Comparison of ENCODE assay signal across 19 cellular contexts in the genomic region with DNA sequence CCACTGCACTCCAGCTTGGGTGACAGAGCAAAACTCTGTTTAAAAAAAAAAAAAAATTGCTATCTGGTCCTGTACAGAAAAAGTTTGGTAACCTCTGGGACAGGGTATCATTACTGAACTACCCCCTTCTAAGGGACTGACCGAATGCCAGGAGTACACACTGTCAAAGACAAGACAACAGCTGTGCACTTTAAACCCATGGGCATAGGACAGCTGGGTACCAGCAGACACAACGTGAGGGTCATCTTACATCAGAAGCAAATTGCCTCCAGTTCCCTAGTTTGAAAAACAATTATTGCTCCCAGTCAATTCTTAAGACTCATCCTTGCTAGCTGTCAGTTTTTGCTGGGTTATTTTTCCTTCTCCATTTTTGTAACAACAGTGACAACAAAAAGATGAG. TPM values are rescaled to one million over a fixed set of nuclear protein-coding genes. Genes with fewer than 3 reads are reported as not detected.
A peak's percentile ranks its signal among the peaks of the same experiment; 100 is the strongest.
DNase-seq lines count a peak whose midpoint lies in the region; ATAC-seq and TF ChIP-seq lines count a peak whose summit lies in the region.
"Had no signal": no experiment of that assay in that cellular context is flagged by ENCODE, and none has a peak within 500 bp of the region (broad histone marks: within the 10 kb centered on the region; RNA-seq: fewer than 3 reads in every experiment).

No MANE protein-coding gene starts in this region.

- dilution Hi-C loops in IMR-90 (cut with HindIII; ENCODE audit: low sequenced_read_pairs, unreplicated experiment), result no loop called here

- peaks cover 22% of the 10 kb centered on the region for H3K4me1 ChIP-seq in IMR-90 (ENCODE audit: control insufficient read depth, insufficient read depth, low read length)
- peaks cover 30% of the 10 kb centered on the region for H3K4me1 ChIP-seq in SJCRH30
- H3K4me1 ChIP-seq in mesenchymal stem cell (ENCODE audit: control insufficient read depth, insufficient read depth, low read depth, low read length), result peaks cover 16% of the 10 kb centered on the region
- H3K4me1 ChIP-seq in gastrocnemius medialis, result peaks cover 74 to 87% of the 10 kb centered on the region in 2 donors

- no TSS peak for BruUV-seq in IMR-90 (replicated peaks; lab: Mats Ljungman, UMichigan)

- no peak overlapping the region for H2BK5ac ChIP-seq in IMR-90 (ENCODE audit: low read depth, low read length, poor library complexity, severe bottlenecking)
- H2BK5ac ChIP-seq in mesenchymal stem cell (ENCODE audit: low read depth, low read length, poor library complexity, severe bottlenecking), result no peak overlapping the region

- peaks cover 22% of the 10 kb centered on the region for H3K9me1 ChIP-seq in IMR-90 (ENCODE audit: insufficient read depth, low read length)

- H4K20me1 ChIP-seq in IMR-90 (ENCODE audit: insufficient read depth, low read length), result peaks cover 62% of the 10 kb centered on the region

- H2AK9ac ChIP-seq in IMR-90 (replicated peaks; ENCODE audit: low read depth, low read length, poor library complexity), result no peak overlapping the region

- no peak overlapping the region for H2BK15ac ChIP-seq in IMR-90 (ENCODE audit: low read depth, low read length)
- no peak overlapping the region for H2BK15ac ChIP-seq in mesenchymal stem cell (ENCODE audit: low read depth, poor library complexity, severe bottlenecking)

- DNase-seq in IMR-90 (no peak), SJCRH30 (peak; percentile 22 to 55), mesenchymal stem cell (no peak), gastrocnemius medialis (no peak), NOMO-1 treated with dmso at 0.1 percent for 144 hours (lab: John Stamatoyannopoulos, UW; ENCODE audit: unreplicated experiment) (no peak)
- DNase-seq: ACHN; C1 segment of cervical spinal cord; CD8-positive, alpha-beta memory T cell; DND-41; HCEC 1CT; NCI-H1105 treated with DMSO at 0.1 percent for 48 hours; NCI-H187; NCI-H2107; NCI-H510A treated with DMSO at 0.1 percent for 48 hours; NCI-H82; RPMI8226 had no signal

- no peak for TF ChIP-seq CTCF in IMR-90 (conservative IDR thresholded peaks at IDR 0.05; ENCODE audit: low read depth, low read length)
- TF ChIP-seq CTCF in gastrocnemius medialis (IDR thresholded peaks at IDR 0.05 in 4 of 5, conservative IDR thresholded peaks at IDR 0.05 in 1 of 5), result no peak

- no peak overlapping the region for H4K5ac ChIP-seq in IMR-90 (ENCODE audit: low read depth, low read length)

- H3K4me3 ChIP-seq in IMR-90 (ENCODE audit: insufficient read depth, low read depth, low read length) (no peak overlapping the region), SJCRH30 (no peak overlapping the region), mesenchymal stem cell (ENCODE audit: insufficient read depth in 1 of 2, low read depth in 1 of 2, low read length in 2 of 2) (no peak overlapping the region), gastrocnemius medialis (no peak overlapping the region)

- WGBS in IMR-90 (ENCODE audit: extremely low coverage in 2 of 2, insufficient read length in 1 of 2), 2 experiments, result 100% methylated on average over 1 of the region's 2 CpGs; no CpG with 5 or more reads in 1 of the 2 experiments
- WGBS in mesenchymal stem cell, result 86% methylated on average over 2 of the region's 2 CpGs

- H4K91ac ChIP-seq in IMR-90 (ENCODE audit: insufficient read depth, low read depth, low read length) (no peak overlapping the region), mesenchymal stem cell (ENCODE audit: low read length) (no peak overlapping the region)

- H3K18ac ChIP-seq in IMR-90 (ENCODE audit: low read depth, low read length) (no peak overlapping the region), mesenchymal stem cell (ENCODE audit: low read depth in 1 of 2, low read length in 2 of 2) (no peak overlapping the region)

- H2BK120ac ChIP-seq in IMR-90 (ENCODE audit: low read depth, low read length), result no peak overlapping the region
- H2BK120ac ChIP-seq in mesenchymal stem cell (ENCODE audit: low read depth, low read length), result no peak overlapping the region

- H4K8ac ChIP-seq in IMR-90 (ENCODE audit: low read depth in 2 of 2, low read length in 2 of 2), result no peak overlapping the region
- no peak overlapping the region for H4K8ac ChIP-seq in mesenchymal stem cell (ENCODE audit: low read length)

- no peak for ATAC-seq in IMR-90 (ENCODE audit: low read depth)
- peak in 1 of 2 donors; percentile 37 for ATAC-seq in gastrocnemius medialis
- no peak for ATAC-seq in HG02759 (IDR thresholded peaks at IDR 0.05; ENCODE audit: unreplicated experiment)
- ATAC-seq in GM21367 (IDR thresholded peaks at IDR 0.05; ENCODE audit: unreplicated experiment), result no peak

- H3K9ac ChIP-seq in IMR-90 (ENCODE audit: low read depth, low read length) (no peak overlapping the region), mesenchymal stem cell (ENCODE audit: low read length) (peak overlapping the region; percentile 33)

- H2AK5ac ChIP-seq in IMR-90 (ENCODE audit: low read depth, low read length) (peak overlapping the region; percentile 20; the same call in 1 of the 2 replicates), mesenchymal stem cell (ENCODE audit: low read length, severe bottlenecking) (no peak overlapping the region)

- no peak overlapping the region; the same call in 1 of the 2 replicates for H3K14ac ChIP-seq in IMR-90 (replicated peaks; ENCODE audit: low read depth, low read length)
- H3K14ac ChIP-seq in mesenchymal stem cell (ENCODE audit: low read length in 2 of 2), result no peak overlapping the region

- TF ChIP-seq POLR2A in IMR-90 (IDR thresholded peaks at IDR 0.05; ENCODE audit: low read depth, low read length) (no peak), gastrocnemius medialis (IDR thresholded peaks at IDR 0.05) (no peak)

- H3K27ac ChIP-seq in IMR-90 (ENCODE audit: insufficient read depth, low read length), result no peak overlapping the region
- H3K27ac ChIP-seq in SJCRH30, result no peak overlapping the region
- H3K27ac ChIP-seq in mesenchymal stem cell (ENCODE audit: low read length, poor library complexity, severe bottlenecking), result no peak overlapping the region
- H3K27ac ChIP-seq in gastrocnemius medialis, result peak overlapping the region; percentile 92 to 99 (median 92)

- H3K27me3 ChIP-seq in IMR-90 (ENCODE audit: control insufficient read depth, insufficient read depth, low read length) (no peaks in the 10 kb centered on the region), SJCRH30 (no peaks in the 10 kb centered on the region), mesenchymal stem cell (ENCODE audit: control insufficient read depth in 1 of 2, insufficient read depth in 1 of 2, low read length in 2 of 2) (no peaks in the 10 kb centered on the region), gastrocnemius medialis (no peaks in the 10 kb centered on the region)

- H2AFZ ChIP-seq in IMR-90 (replicated peaks; ENCODE audit: low read length, poor library complexity) (no peak overlapping the region), mesenchymal stem cell (ENCODE audit: low read depth, low read length) (no peak overlapping the region)

- no peaks in the 10 kb centered on the region for H3K9me3 ChIP-seq in IMR-90 (ENCODE audit: control insufficient read depth, insufficient read depth, low read length)
- H3K9me3 ChIP-seq in SJCRH30 (replicated peaks), result no peaks in the 10 kb centered on the region
- no peaks in the 10 kb centered on the region for H3K9me3 ChIP-seq in mesenchymal stem cell (ENCODE audit: control insufficient read depth, low read length)
- H3K9me3 ChIP-seq in gastrocnemius medialis, result no peaks in the 10 kb centered on the region

- in situ Hi-C loops in IMR-90 (cut with MboI; ENCODE audit: low sequenced_read_pairs), result no loop called here
- in situ Hi-C loops in gastrocnemius medialis (cut with MboI; ENCODE audit: low sequenced_read_pairs in 4 of 4), result no loop called here

- H2BK20ac ChIP-seq in IMR-90 (ENCODE audit: low read depth, low read length), result no peak overlapping the region

- H3K4me2 ChIP-seq in IMR-90 (ENCODE audit: low read depth, low read length), result no peak overlapping the region
- H3K4me2 ChIP-seq in mesenchymal stem cell (ENCODE audit: low read length, poor library complexity, severe bottlenecking), result no peak overlapping the region

- H2BK12ac ChIP-seq in mesenchymal stem cell (ENCODE audit: low read length in 2 of 2), result no peak overlapping the region

- TF ChIP-seq RAD21 in IMR-90 (IDR thresholded peaks at IDR 0.05; ENCODE audit: low read length), result no peak

- CTCF ChIA-PET in IMR-90 (lab: Yijun Ruan, JAX), result interaction anchor here (0.7 kb wide), 1 partner anchor 1121 kb away, joined by 3 read pairs; no protein-coding TSS in a partner anchor

- H3K23ac ChIP-seq in IMR-90 (ENCODE audit: low read depth, low read length), result peak overlapping the region; percentile 65; the same call in 1 of the 2 replicates
- no peak overlapping the region for H3K23ac ChIP-seq in mesenchymal stem cell (ENCODE audit: low read length in 2 of 2)

- no peak overlapping the region for H3K56ac ChIP-seq in IMR-90 (ENCODE audit: extremely low read depth, insufficient read depth, low read length)

- H3K79me1 ChIP-seq in IMR-90 (ENCODE audit: low read depth in 1 of 2, low read length in 2 of 2), result peaks cover 53 to 83% of the 10 kb centered on the region in 2 experiments
- peaks cover 12% of the 10 kb centered on the region for H3K79me1 ChIP-seq in mesenchymal stem cell (replicated peaks; ENCODE audit: low read length, poor library complexity, severe bottlenecking)

- POLR2A ChIA-PET in IMR-90 (lab: Charles Lee; ENCODE audit: unreplicated experiment), result no interaction called here

- H3K36me3 ChIP-seq in IMR-90 (ENCODE audit: control insufficient read depth, insufficient read depth, low read length) (peaks cover 57% of the 10 kb centered on the region), SJCRH30 (peaks cover 20% of the 10 kb centered on the region), mesenchymal stem cell (ENCODE audit: control insufficient read depth in 1 of 2, insufficient read depth in 2 of 2, low read depth in 1 of 2, low read length in 2 of 2) (peaks cover 26 to 90% of the 10 kb centered on the region in 2 experiments), gastrocnemius medialis (peaks cover 0 to 53% of the 10 kb centered on the region in 2 donors)

- intact Hi-C loops in IMR-90 (cut with micrococcal nuclease), result loop anchor here (5.0 kb wide), 1 partner anchor 109 kb away; no protein-coding TSS in a partner anchor
- intact Hi-C loops in gastrocnemius medialis (cut with DNase I; ENCODE audit: low total_unique reads), result no loop called here

- H3K4ac ChIP-seq in IMR-90 (ENCODE audit: low read depth, low read length) (no peak overlapping the region), mesenchymal stem cell (ENCODE audit: low read depth in 1 of 2, low read length in 2 of 2) (no peak overlapping the region)

RNA-seq across cellular contexts. Expression of a gene that starts 17.8 kb away (rescaled TPM):
- total RNA-seq in IMR-90 (2012; rRNA removed), result 637 and 765 TPM in 2 replicates
- 1,066 and 1,140 TPM in 2 replicates for polyA plus RNA-seq in IMR-90 (2012; rRNA removed)
- polyA plus RNA-seq in IMR-90 (2012; cell fraction: cytosol; rRNA removed), result 293 and 869 TPM in 2 replicates
- 63.7 and 319 TPM in 2 replicates for polyA plus RNA-seq in IMR-90 (2012; cell fraction: nucleus; rRNA removed; ENCODE audit: low replicate concordance)
- 93.3 and 97.3 TPM in 2 replicates for total RNA-seq in SJCRH30 (2014; rRNA removed; shearing (Covaris generic))
- polyA plus RNA-seq in mesenchymal stem cell (2013, experiment 1 of 2), result 391 TPM
- 399 TPM for polyA plus RNA-seq in mesenchymal stem cell (2013, experiment 2 of 2)
- 100 to 1,000 TPM; 476 to 717 (median 695) TPM for total RNA-seq in gastrocnemius medialis

RNA-seq across cellular contexts. Expression of a gene that starts 17.8 kb away (rescaled TPM):
- total RNA-seq in IMR-90 (2012; rRNA removed) (not detected in 2 replicates), gastrocnemius medialis (not detected)
- 0.10 TPM in 1 of 2 replicates, not detected in the other for polyA plus RNA-seq in IMR-90 (2012; rRNA removed)
- polyA plus RNA-seq in IMR-90 (2012; cell fraction: cytosol; rRNA removed), result 0.27 TPM in 1 of 2 replicates, not detected in the other
- 0.11 and 0.21 TPM in 2 replicates for polyA plus RNA-seq in IMR-90 (2012; cell fraction: nucleus; rRNA removed; ENCODE audit: low replicate concordance)
- 0.15 TPM in 1 of 2 replicates, not detected in the other for total RNA-seq in SJCRH30 (2014; rRNA removed; shearing (Covaris generic))
- not detected for polyA plus RNA-seq in mesenchymal stem cell (2013, experiment 1 of 2)
- 0.07 TPM for polyA plus RNA-seq in mesenchymal stem cell (2013, experiment 2 of 2)
- total RNA-seq: CD8-positive, alpha-beta memory T cell; G401 had no signal
- polyA plus RNA-seq: CD8-positive, alpha-beta memory T cell had no signal

RNA-seq across cellular contexts. Expression of a gene that starts 55.9 kb away (rescaled TPM):
- 51.1 and 65.3 TPM in 2 replicates for total RNA-seq in IMR-90 (2012; rRNA removed)
- 17.7 and 26.2 TPM in 2 replicates for polyA plus RNA-seq in IMR-90 (2012; rRNA removed)
- polyA plus RNA-seq in IMR-90 (2012; cell fraction: cytosol; rRNA removed), result 8.7 and 11.8 TPM in 2 replicates
- polyA plus RNA-seq in IMR-90 (2012; cell fraction: nucleus; rRNA removed; ENCODE audit: low replicate concordance), result 3.5 and 32.2 TPM in 2 replicates
- total RNA-seq in SJCRH30 (2014; rRNA removed; shearing (Covaris generic)), result 26.2 and 30.4 TPM in 2 replicates
- polyA plus RNA-seq in mesenchymal stem cell (2013, experiment 1 of 2), result 13.6 TPM
- polyA plus RNA-seq in mesenchymal stem cell (2013, experiment 2 of 2), result 14.5 TPM
- total RNA-seq in gastrocnemius medialis, result 10 to 100 TPM; 31.2 to 45.8 (median 33.4) TPM

Comparison
In these comparisons a context has a peak if more than half of its experiments do, and no peak if none do; other contexts are left out.
1. DNase-seq: peak in SJCRH30 (2 of 2); none in IMR-90 (single experiment), mesenchymal stem cell (single experiment), gastrocnemius medialis (0 of 2) and NOMO-1 treated with dmso at 0.1 percent for 144 hours (single experiment).
2. H3K27ac ChIP-seq: peak in gastrocnemius medialis (4 of 4); none in IMR-90 (single experiment), SJCRH30 (single experiment) and mesenchymal stem cell (single experiment).